1 cellular context compared by ENCODE assay signal in the genomic region with DNA sequence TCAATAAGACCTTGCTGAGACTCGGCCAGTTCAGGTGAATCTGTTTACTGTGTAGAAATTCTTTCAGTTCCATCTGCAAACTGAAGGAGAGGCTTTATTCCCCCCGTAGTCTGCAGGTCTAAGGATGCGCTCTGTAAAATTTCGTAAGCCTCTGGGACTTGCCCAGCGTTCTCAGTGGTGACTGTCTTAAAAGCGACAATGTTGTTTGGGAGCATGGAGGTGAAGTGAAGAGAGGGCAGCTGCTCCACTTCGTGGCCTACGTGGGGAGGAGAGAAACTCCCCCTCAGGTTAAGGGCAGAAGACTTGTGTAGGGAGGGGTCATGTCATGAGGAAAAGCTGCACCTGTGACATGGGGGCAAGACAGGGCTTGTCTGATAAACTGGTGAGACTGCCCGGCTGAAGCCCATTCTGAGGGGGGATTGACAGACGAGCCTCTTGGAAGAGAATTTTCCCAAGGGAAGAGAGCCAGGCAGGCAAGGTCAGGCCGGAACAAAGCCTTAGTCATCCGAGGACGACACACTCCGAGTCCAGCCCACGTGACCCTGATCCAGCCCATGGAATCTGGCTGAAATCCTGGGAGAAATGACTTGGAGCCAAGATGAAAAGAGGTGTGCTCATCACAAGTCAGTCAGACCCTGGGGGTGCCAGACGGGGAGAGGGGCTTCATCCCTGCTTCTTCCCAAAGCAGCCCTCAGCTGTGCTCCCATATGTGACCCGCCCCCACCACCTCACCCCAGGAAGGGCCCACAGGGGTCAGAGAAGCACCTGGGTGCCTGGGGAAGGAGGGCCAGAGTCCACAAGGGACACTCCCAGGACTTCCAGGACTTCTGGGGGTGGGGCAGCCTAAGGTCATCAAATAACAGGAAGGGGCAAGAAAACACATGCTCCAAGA.
TF ChIP-seq lines count a peak whose summit lies in the region.

No MANE protein-coding gene starts in this region.

TF ChIP-seq in HepG2, 621 proteins besides CTCF, POLR2A, EP300 and RAD21 (continued from another document and continues in another):
- peak; percentile 88; the same call in 1 of the 2 replicates for TF ChIP-seq ZBTB4 (CRISPR knock-in tag; IDR thresholded peaks at IDR 0.05; ENCODE audit: borderline replicate concordance)
- TF ChIP-seq KDM2A (CRISPR knock-in tag; IDR thresholded peaks at IDR 0.05; ENCODE audit: borderline replicate concordance, low read depth), result peak; percentile 64
- peak; percentile 89 for TF ChIP-seq ZNF644 (CRISPR knock-in tag; IDR thresholded peaks at IDR 0.05; ENCODE audit: low read depth)
- TF ChIP-seq SP4 (CRISPR knock-in tag; IDR thresholded peaks at IDR 0.05), result no peak
- no peak for TF ChIP-seq ZNF512 (CRISPR knock-in tag; IDR thresholded peaks at IDR 0.05)
- TF ChIP-seq NCOR1 (IDR thresholded peaks at IDR 0.05; ENCODE audit: borderline replicate concordance, low read length), result no peak
- TF ChIP-seq, protein P1, sequence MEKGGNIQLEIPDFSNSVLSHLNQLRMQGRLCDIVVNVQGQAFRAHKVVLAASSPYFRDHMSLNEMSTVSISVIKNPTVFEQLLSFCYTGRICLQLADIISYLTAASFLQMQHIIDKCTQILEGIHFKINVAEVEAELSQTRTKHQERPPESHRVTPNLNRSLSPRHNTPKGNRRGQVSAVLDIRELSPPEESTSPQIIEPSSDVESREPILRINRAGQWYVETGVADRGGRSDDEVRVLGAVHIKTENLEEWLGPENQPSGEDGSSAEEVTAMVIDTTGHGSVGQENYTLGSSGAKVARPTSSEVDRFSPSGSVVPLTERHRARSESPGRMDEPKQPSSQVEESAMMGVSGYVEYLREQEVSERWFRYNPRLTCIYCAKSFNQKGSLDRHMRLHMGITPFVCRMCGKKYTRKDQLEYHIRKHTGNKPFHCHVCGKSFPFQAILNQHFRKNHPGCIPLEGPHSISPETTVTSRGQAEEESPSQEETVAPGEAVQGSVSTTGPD (CRISPR knock-in tag; IDR thresholded peaks at IDR 0.05), result no peak
- peak; percentile 52; the same call in 1 of the 2 replicates for TF ChIP-seq HDAC2 (CRISPR knock-in tag; IDR thresholded peaks at IDR 0.05)
- TF ChIP-seq, protein P2, sequence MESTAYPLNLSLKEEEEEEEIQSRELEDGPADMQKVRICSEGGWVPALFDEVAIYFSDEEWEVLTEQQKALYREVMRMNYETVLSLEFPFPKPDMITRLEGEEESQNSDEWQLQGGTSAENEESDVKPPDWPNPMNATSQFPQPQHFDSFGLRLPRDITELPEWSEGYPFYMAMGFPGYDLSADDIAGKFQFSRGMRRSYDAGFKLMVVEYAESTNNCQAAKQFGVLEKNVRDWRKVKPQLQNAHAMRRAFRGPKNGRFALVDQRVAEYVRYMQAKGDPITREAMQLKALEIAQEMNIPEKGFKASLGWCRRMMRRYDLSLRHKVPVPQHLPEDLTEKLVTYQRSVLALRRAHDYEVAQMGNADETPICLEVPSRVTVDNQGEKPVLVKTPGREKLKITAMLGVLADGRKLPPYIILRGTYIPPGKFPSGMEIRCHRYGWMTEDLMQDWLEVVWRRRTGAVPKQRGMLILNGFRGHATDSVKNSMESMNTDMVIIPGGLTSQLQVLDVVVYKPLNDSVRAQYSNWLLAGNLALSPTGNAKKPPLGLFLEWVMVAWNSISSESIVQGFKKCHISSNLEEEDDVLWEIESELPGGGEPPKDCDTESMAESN (CRISPR knock-in tag; conservative IDR thresholded peaks at IDR 0.05), result no peak
- TF ChIP-seq ZNF121 (CRISPR knock-in tag; IDR thresholded peaks at IDR 0.05), result 0 out of 2 replicates have a peak, but pooled peaks have one; percentile 57
- TF ChIP-seq GMEB1 (CRISPR knock-in tag; IDR thresholded peaks at IDR 0.05; ENCODE audit: borderline replicate concordance), result no peak
- no peak for TF ChIP-seq STAT5B (CRISPR knock-in tag; IDR thresholded peaks at IDR 0.05)
- no peak for TF ChIP-seq JDP2 (CRISPR knock-in tag; IDR thresholded peaks at IDR 0.05; ENCODE audit: borderline replicate concordance)
- TF ChIP-seq, protein P3, sequence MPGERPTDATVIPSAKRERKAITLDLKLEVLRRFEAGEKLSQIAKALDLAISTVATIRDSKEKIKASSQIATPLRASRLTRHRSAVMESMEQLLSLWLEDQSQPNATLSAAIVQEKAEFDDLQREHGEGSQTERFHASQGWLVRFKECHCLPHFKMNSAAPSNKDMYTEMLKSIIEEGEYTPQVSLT (CRISPR knock-in tag; IDR thresholded peaks at IDR 0.05; ENCODE audit: borderline replicate concordance, low read depth), result no peak
- TF ChIP-seq MED13 (CRISPR knock-in tag; IDR thresholded peaks at IDR 0.05), result no peak
- TF ChIP-seq SIX4 (CRISPR knock-in tag; IDR thresholded peaks at IDR 0.05), result 0 out of 2 replicates have a peak, but pooled peaks have one; percentile 27
- TF ChIP-seq ZSCAN9 (CRISPR knock-in tag; IDR thresholded peaks at IDR 0.05; ENCODE audit: borderline replicate concordance), result peak; percentile 48; the same call in 1 of the 2 replicates
- no peak for TF ChIP-seq MXD1 (CRISPR knock-in tag; IDR thresholded peaks at IDR 0.05)
- no peak for TF ChIP-seq ZNF552 (CRISPR knock-in tag; IDR thresholded peaks at IDR 0.05; ENCODE audit: borderline replicate concordance)
- TF ChIP-seq SNAPC2 (CRISPR knock-in tag; IDR thresholded peaks at IDR 0.05), result peak; percentile 50; the same call in 1 of the 2 replicates
- no peak for TF ChIP-seq MAFF (IDR thresholded peaks at IDR 0.05; ENCODE audit: low read depth, low read length)
- no peak for TF ChIP-seq ZNF383 (CRISPR knock-in tag; IDR thresholded peaks at IDR 0.05; ENCODE audit: borderline replicate concordance)
- TF ChIP-seq ZMYM4 (CRISPR knock-in tag; IDR thresholded peaks at IDR 0.05), result peak; percentile 83
- peak; percentile 47; the same call in 1 of the 2 replicates for TF ChIP-seq CBFB (CRISPR knock-in tag; IDR thresholded peaks at IDR 0.05)
- no peak for TF ChIP-seq ZNF101 (CRISPR knock-in tag; IDR thresholded peaks at IDR 0.05; ENCODE audit: borderline replicate concordance, low read depth)
- TF ChIP-seq RXRB (CRISPR knock-in tag; IDR thresholded peaks at IDR 0.05; ENCODE audit: borderline replicate concordance), result peak; percentile 76
- TF ChIP-seq PHB2 (IDR thresholded peaks at IDR 0.05; ENCODE audit: partially characterized antibody), result no peak
- no peak for TF ChIP-seq THAP8 (CRISPR knock-in tag; IDR thresholded peaks at IDR 0.05; ENCODE audit: borderline replicate concordance)
- peak; percentile 65 for TF ChIP-seq SAP130 (CRISPR knock-in tag; IDR thresholded peaks at IDR 0.05; ENCODE audit: low read depth)
- TF ChIP-seq ZNF318 (CRISPR knock-in tag; IDR thresholded peaks at IDR 0.05), result no peak; the same call in 1 of the 2 replicates
